ENCODE assay signal across 8 cellular contexts in the genomic region with DNA sequence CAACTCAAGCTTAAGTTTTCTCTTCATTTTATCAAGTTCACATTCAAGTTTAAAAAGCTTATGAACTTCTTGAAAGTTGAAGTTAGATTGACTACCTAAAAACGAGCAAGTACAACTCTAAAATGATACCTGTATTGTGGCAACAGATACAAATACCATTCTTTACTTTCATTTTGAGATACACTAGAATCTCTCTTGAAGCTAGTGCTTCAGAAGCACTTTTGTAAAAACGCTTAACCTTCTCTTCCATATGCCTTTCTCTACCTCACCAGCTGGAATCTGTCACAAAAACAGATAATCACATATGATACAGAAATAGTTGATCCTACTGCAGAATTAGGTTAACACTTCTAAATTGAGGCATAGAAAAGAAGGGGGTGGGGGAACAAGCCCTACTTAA. TPM values are rescaled to one million over a fixed set of nuclear protein-coding genes. Genes with fewer than 3 reads are reported as not detected.
DNase-seq lines count a peak whose midpoint lies in the region; ATAC-seq and TF ChIP-seq lines count a peak whose summit lies in the region.

No MANE protein-coding gene starts in this region.

- POLR2A ChIA-PET in OCI-LY7 (lab: Charles Lee) = interaction anchor here (0.6 to 2.2 kb wide), 12 partner anchors 12 to 499 kb away, joined by 3 to 14 read pairs (median 3); no protein-coding TSS in a partner anchor

- BruUV-seq in OCI-LY7 (replicated peaks; lab: Mats Ljungman, UMichigan) = no TSS peak

- no peak for TF ChIP-seq EP300 in sigmoid colon (IDR thresholded peaks at IDR 0.05)

- intact Hi-C loops in OCI-LY7 (cut with micrococcal nuclease; ENCODE audit: unreplicated experiment) (loop anchor here (5.0 kb wide), 2 partner anchors 195 to 495 kb away; no protein-coding TSS in a partner anchor), sigmoid colon (cut with DNase I) (no loop called here)

- TF ChIP-seq CTCF in OCI-LY7 (conservative IDR thresholded peaks at IDR 0.05; ENCODE audit: low read length) (no peak), epithelial cell of proximal tubule (conservative IDR thresholded peaks at IDR 0.05; ENCODE audit: low read depth, low read length) (no peak), sigmoid colon (IDR thresholded peaks at IDR 0.05) (no peak)

- peak overlapping the region; percentile 92 for H3K4me2 ChIP-seq in OCI-LY7 (ENCODE audit: low read length)

- no peak for TF ChIP-seq POLR2A in sigmoid colon (IDR thresholded peaks at IDR 0.05)

- peak overlapping the region; percentile 81 for H3K4me3 ChIP-seq in GM08714 (ENCODE audit: low read length)
- H3K4me3 ChIP-seq in OCI-LY7 (ENCODE audit: low read depth, low read length, poor library complexity, severe bottlenecking) = peak overlapping the region; percentile 80
- peak overlapping the region; percentile 91 for H3K4me3 ChIP-seq in epithelial cell of proximal tubule (ENCODE audit: low read depth, low read length)
- peak overlapping the region; percentile 66 to 98 (median 93) for H3K4me3 ChIP-seq in sigmoid colon

- H3K4me1 ChIP-seq in OCI-LY7 (ENCODE audit: insufficient read depth, low read length, poor library complexity, severe bottlenecking) (peaks cover 71% of the 10 kb centered on the region), sigmoid colon (peaks cover 0 to 63% (median 44%) of the 10 kb centered on the region in 4 donors)

- H3K9me2 ChIP-seq in OCI-LY7 (ENCODE audit: insufficient read depth, low read length) = no peaks in the 10 kb centered on the region

- peaks cover 71% of the 10 kb centered on the region for H3K79me2 ChIP-seq in OCI-LY7 (ENCODE audit: insufficient read depth, low read depth, low read length)

- ATAC-seq in GM21717 (IDR thresholded peaks at IDR 0.05; ENCODE audit: unreplicated experiment) = peak; percentile 22

- no peak for DNase-seq in OCI-LY7 (ENCODE audit: low spot score)
- DNase-seq in epithelial cell of proximal tubule (ENCODE audit: low read depth) = no peak
- DNase-seq in sigmoid colon = no peak
- DNase-seq in NCI-H748 (lab: John Stamatoyannopoulos, UW; ENCODE audit: unreplicated experiment) = no peak
- no peak for DNase-seq in NCI-H1436 (lab: John Stamatoyannopoulos, UW)
- DNase-seq in occipital lobe (lab: John Stamatoyannopoulos, UW) = no peak

- peak overlapping the region; percentile 99 for H3K27ac ChIP-seq in OCI-LY7 (ENCODE audit: low read depth, low read length, poor library complexity, severe bottlenecking)
- peak overlapping the region; percentile 89 to 100 (median 98) for H3K27ac ChIP-seq in sigmoid colon

- H3K27me3 ChIP-seq in sigmoid colon = no peaks in the 10 kb centered on the region

- CTCF ChIA-PET in OCI-LY7 (lab: Charles Lee; ENCODE audit: unreplicated experiment) = no interaction called here

- WGBS in sigmoid colon, 2 donors = 2 to 7% methylated on average over 2 of the region's 2 CpGs

- H3K36me3 ChIP-seq in OCI-LY7 (ENCODE audit: insufficient read depth, low read length) (peaks cover 39% of the 10 kb centered on the region), sigmoid colon (peaks cover 0 to 43% (median 5%) of the 10 kb centered on the region in 4 donors)

- H2AFZ ChIP-seq in OCI-LY7 (ENCODE audit: low read length) = peak overlapping the region; percentile 54; the same call in 1 of the 2 replicates

- H3K9me3 ChIP-seq in OCI-LY7 (ENCODE audit: low read length) (no peaks in the 10 kb centered on the region), sigmoid colon (no peaks in the 10 kb centered on the region)

- H4K20me1 ChIP-seq in OCI-LY7 (ENCODE audit: insufficient read depth, low read length) = no peaks in the 10 kb centered on the region; the same call in 1 of the 2 replicates

RNA-seq across cellular contexts. Expression of a gene that starts 1.6 kb away (rescaled TPM):
- 28.5 and 34.1 TPM in 2 replicates for total RNA-seq in OCI-LY7 (2014; rRNA removed; shearing (Covaris generic))
- total RNA-seq in OCI-LY7 (2022) (96.8 and 103 TPM in 2 replicates), epithelial cell of proximal tubule (5.3 and 5.4 TPM in 2 replicates), sigmoid colon (10 to 100 TPM; 50.1 to 90.3 (median 82.2) TPM), occipital lobe (52.4 TPM)
- polyA plus RNA-seq in sigmoid colon = 10 to 100 TPM; 21.0 to 26.1 (median 25.5) TPM
